9 cellular contexts compared by ENCODE assay signal in genomic region chr3:87228316-87228715, GRCh38. TPM values are rescaled to one million over a fixed set of nuclear protein-coding genes. Genes with fewer than 3 reads are reported as not detected.
A peak's percentile ranks its signal among the peaks of the same experiment; 100 is the strongest.
DNase-seq lines count a peak whose midpoint lies in the region; ATAC-seq lines count a peak whose summit lies in the region.
"Had no signal": no experiment of that assay in that cellular context is flagged by ENCODE, and none has a peak within 500 bp of the region (broad histone marks: within the 10 kb centered on the region; RNA-seq: fewer than 3 reads in every experiment).

No MANE protein-coding gene starts in this region.

- H3K9ac ChIP-seq in iPS-20b (ENCODE audit: low read depth, low read length) (peak overlapping the region; percentile 94; the same call in 1 of the 2 replicates), subcutaneous abdominal adipose tissue (ENCODE audit: low read length in 5 of 5) (peak overlapping the region in 4 of 5 donors; percentile 92 to 99 (median 96))

- ATAC-seq in activated CD4-positive, alpha-beta T cell treated with anti-CD3 and anti-CD28 coated beads for 36 hours: no peak
- no peak for ATAC-seq in activated CD8-positive, alpha-beta T cell treated with anti-CD3 and anti-CD28 coated beads, Interleukin-2, amount 10 ng/mL, durations not matched to agents 7 days and 5 days
- ATAC-seq in HG03095 (IDR thresholded peaks at IDR 0.05; ENCODE audit: unreplicated experiment) (no peak), GM21737 (IDR thresholded peaks at IDR 0.05; ENCODE audit: unreplicated experiment) (no peak)

- H3K4me3 Mint-ChIP-seq in activated CD4-positive, alpha-beta T cell treated with anti-CD3 and anti-CD28 coated beads for 36 hours: peak overlapping the region; percentile 97
- H3K4me3 Mint-ChIP-seq in activated CD8-positive, alpha-beta T cell treated with anti-CD3 and anti-CD28 coated beads, Interleukin-2, amount 10 ng/mL, durations not matched to agents 7 days and 5 days: peak overlapping the region; percentile 97

- H3K4me3 ChIP-seq in iPS-20b (ENCODE audit: low read length) (peak overlapping the region; percentile 100), subcutaneous abdominal adipose tissue (ENCODE audit: low read depth in 1 of 5, low read length in 5 of 5) (peak overlapping the region; percentile 85 to 98 (median 96))

- H3K27ac Mint-ChIP-seq in activated CD4-positive, alpha-beta T cell treated with anti-CD3 and anti-CD28 coated beads for 36 hours: no peak overlapping the region
- no peak overlapping the region for H3K27ac Mint-ChIP-seq in activated CD8-positive, alpha-beta T cell treated with anti-CD3 and anti-CD28 coated beads, Interleukin-2, amount 10 ng/mL, durations not matched to agents 7 days and 5 days

- peaks cover 9% of the 10 kb centered on the region for H3K36me3 Mint-ChIP-seq in activated CD4-positive, alpha-beta T cell treated with anti-CD3 and anti-CD28 coated beads for 36 hours (ENCODE audit: low read depth)
- H3K36me3 Mint-ChIP-seq in activated CD8-positive, alpha-beta T cell treated with anti-CD3 and anti-CD28 coated beads, Interleukin-2, amount 10 ng/mL, durations not matched to agents 7 days and 5 days (ENCODE audit: low read depth): peaks cover 4% of the 10 kb centered on the region

- H3K27me3 ChIP-seq in iPS-20b (ENCODE audit: insufficient read depth, low read length): no peaks in the 10 kb centered on the region
- H3K27me3 ChIP-seq in subcutaneous abdominal adipose tissue (ENCODE audit: control insufficient read depth in 5 of 5, insufficient read depth in 4 of 5, low read length in 5 of 5): no peaks in the 10 kb centered on the region

- H3K36me3 ChIP-seq in iPS-20b (ENCODE audit: insufficient read depth, low read depth, low read length): no peaks in the 10 kb centered on the region
- H3K36me3 ChIP-seq in subcutaneous abdominal adipose tissue (ENCODE audit: control insufficient read depth in 5 of 5, insufficient read depth in 5 of 5, low read length in 5 of 5): peaks cover 0 to 5% (median 0%) of the 10 kb centered on the region in 5 donors

- POLR2A ChIA-PET in activated CD4-positive, alpha-beta T cell treated with anti-CD3 and anti-CD28 coated beads for 36 hours (lab: Charles Lee): no interaction called here
- POLR2A ChIA-PET in activated CD8-positive, alpha-beta T cell treated with anti-CD3 and anti-CD28 coated beads, Interleukin-2, amount 10 ng/mL, durations not matched to agents 7 days and 5 days (lab: Charles Lee): no interaction called here

- peaks cover 49% of the 10 kb centered on the region for H3K4me1 Mint-ChIP-seq in activated CD4-positive, alpha-beta T cell treated with anti-CD3 and anti-CD28 coated beads for 36 hours
- H3K4me1 Mint-ChIP-seq in activated CD8-positive, alpha-beta T cell treated with anti-CD3 and anti-CD28 coated beads, Interleukin-2, amount 10 ng/mL, durations not matched to agents 7 days and 5 days (ENCODE audit: low read depth): peaks cover 26% of the 10 kb centered on the region

- intact Hi-C loops in activated CD4-positive, alpha-beta T cell treated with anti-CD3 and anti-CD28 coated beads for 36 hours (cut with DNase I, micrococcal nuclease): loop anchor here in 1 of 2 experiments (5.0 kb wide), 1 partner anchor 829 kb away; the partner anchor contains the start of genes CGGBP1 and ZNF654

- no peak for DNase-seq in activated CD4-positive, alpha-beta T cell treated with anti-CD3 and anti-CD28 coated beads for 36 hours
- no peak for DNase-seq in activated CD4-positive, alpha-beta T cell treated with anti-CD3 and anti-CD28 coated beads for 48 hours
- DNase-seq in activated CD8-positive, alpha-beta T cell treated with anti-CD3 and anti-CD28 coated beads, Interleukin-2, amount 10 ng/mL, durations not matched to agents 7 days and 5 days: no peak
- no peak for DNase-seq in NCI-H1105 treated with DMSO at 0.1 percent for 48 hours (lab: John Stamatoyannopoulos, UW)
- DNase-seq: RPMI8226 had no signal

- CTCF ChIA-PET in activated CD4-positive, alpha-beta T cell treated with anti-CD3 and anti-CD28 coated beads for 36 hours (lab: Charles Lee): interaction anchor here (0.6 to 1.5 kb wide), 4 partner anchors 34 to 168 kb away, joined by 3 to 4 read pairs (median 4); no protein-coding TSS in a partner anchor
- CTCF ChIA-PET in activated CD8-positive, alpha-beta T cell treated with anti-CD3 and anti-CD28 coated beads, Interleukin-2, amount 10 ng/mL, durations not matched to agents 7 days and 5 days (lab: Charles Lee): no interaction called here

- H3K4me1 ChIP-seq in iPS-20b (ENCODE audit: insufficient read depth, low read length) (peaks cover 8% of the 10 kb centered on the region; the same call in 1 of the 2 replicates), subcutaneous abdominal adipose tissue (ENCODE audit: control insufficient read depth in 5 of 5, insufficient read depth in 5 of 5, low read length in 5 of 5) (peaks cover 2 to 38% (median 22%) of the 10 kb centered on the region in 5 donors)

- H3K9me3 ChIP-seq in iPS-20b (ENCODE audit: insufficient read depth, low read depth, low read length) (no peaks in the 10 kb centered on the region), subcutaneous abdominal adipose tissue (ENCODE audit: control insufficient read depth in 5 of 5, low read length in 5 of 5) (no peaks in the 10 kb centered on the region)

- H3K27me3 Mint-ChIP-seq in activated CD4-positive, alpha-beta T cell treated with anti-CD3 and anti-CD28 coated beads for 36 hours: peaks cover 2% of the 10 kb centered on the region
- peaks cover 14% of the 10 kb centered on the region for H3K27me3 Mint-ChIP-seq in activated CD8-positive, alpha-beta T cell treated with anti-CD3 and anti-CD28 coated beads, Interleukin-2, amount 10 ng/mL, durations not matched to agents 7 days and 5 days (ENCODE audit: low read depth)

- H3K9me3 Mint-ChIP-seq in activated CD4-positive, alpha-beta T cell treated with anti-CD3 and anti-CD28 coated beads for 36 hours (ENCODE audit: low read depth): no peaks in the 10 kb centered on the region
- no peaks in the 10 kb centered on the region for H3K9me3 Mint-ChIP-seq in activated CD8-positive, alpha-beta T cell treated with anti-CD3 and anti-CD28 coated beads, Interleukin-2, amount 10 ng/mL, durations not matched to agents 7 days and 5 days (ENCODE audit: insufficient read depth)

- H3K27ac ChIP-seq in iPS-20b (ENCODE audit: low read length): no peak overlapping the region
- H3K27ac ChIP-seq in subcutaneous abdominal adipose tissue (ENCODE audit: low read depth, low read length): no peak overlapping the region

RNA-seq across cellular contexts. Expression of gene CHMP2B, which starts 1.2 kb away (rescaled TPM):
- total RNA-seq in activated CD4-positive, alpha-beta T cell treated with anti-CD3 and anti-CD28 coated beads for 36 hours: 10 to 100 TPM; 25.4 to 29.4 TPM
- 10 to 100 TPM; 18.8 to 21.2 TPM for total RNA-seq in activated CD8-positive, alpha-beta T cell treated with anti-CD3 and anti-CD28 coated beads, Interleukin-2, amount 10 ng/mL, durations not matched to agents 7 days and 5 days

RNA-seq across cellular contexts. Expression of gene POU1F1, which starts 48.1 kb away (rescaled TPM):
- not detected for total RNA-seq in activated CD4-positive, alpha-beta T cell treated with anti-CD3 and anti-CD28 coated beads for 36 hours
- total RNA-seq in activated CD8-positive, alpha-beta T cell treated with anti-CD3 and anti-CD28 coated beads, Interleukin-2, amount 10 ng/mL, durations not matched to agents 7 days and 5 days: not detected
